Comparison of ENCODE assay signal across 20 cellular contexts in genomic region chr17:44356241-44356640, GRCh38.
"Had no signal": no experiment of that assay in that cellular context is flagged by ENCODE, and none has a peak within 500 bp of the region (broad histone marks: within the 10 kb centered on the region; RNA-seq: fewer than 3 reads in every experiment).

No MANE protein-coding gene starts in this region.

- H3K4me1 ChIP-seq: prostate gland had no signal

- ATAC-seq: activated CD4-positive, CD25-positive, alpha-beta regulatory T cell treated with anti-CD3 and anti-CD28 coated beads, Interleukin-2, amount 50 U/mL, for 24 hours; activated CD8-positive, alpha-beta T cell treated with anti-CD3 and anti-CD28 coated beads, Interleukin-2, amount 10 ng/mL, durations not matched to agents 7 days and 5 days; activated naive CD8-positive, alpha-beta T cell treated with anti-CD3 and anti-CD28 coated beads, Interleukin-2, amount 50 U/mL, for 24 hours; activated T-cell treated with anti-CD3 and anti-CD28 coated beads, Interleukin-2, amount 50 U/mL, for 4 hours; left lung had no signal

- H3K27me3 ChIP-seq: dorsolateral prefrontal cortex, right atrium auricular region had no signal

- H3K27ac ChIP-seq: left lung, prostate gland, right atrium auricular region, tibial artery had no signal

- H3K9me3 ChIP-seq: left lung, prostate gland, right atrium auricular region, tibial artery had no signal

- FAIRE-seq: colon, frontal cortex, kidney had no signal

- DNase-seq: activated CD4-positive, alpha-beta T cell treated with anti-CD3 and anti-CD28 coated beads, Interleukin-2, amount 10 ng/mL, durations not matched to agents 7 days and 5 days; activated CD8-positive, alpha-beta memory T cell treated with anti-CD3 and anti-CD28 coated beads, Interleukin-2, amount 50 U/mL, for 4 hours; activated CD8-positive, alpha-beta T cell treated with anti-CD3 and anti-CD28 coated beads, Interleukin-2, amount 10 ng/mL, durations not matched to agents 7 days and 5 days; activated naive CD4-positive, alpha-beta T cell treated with anti-CD3 and anti-CD28 coated beads for 36 hours; activated naive CD8-positive, alpha-beta T cell treated with anti-CD3 and anti-CD28 coated beads, Interleukin-2, amount 50 U/mL, for 24 hours; activated T-cell treated with anti-CD3 and anti-CD28 coated beads, Interleukin-2, amount 50 U/mL, for 4 hours; anterior cingulate cortex; caudate nucleus; dorsolateral prefrontal cortex; kidney; stimulated activated CD4-positive, alpha-beta T cell treated with anti-CD3 and anti-CD28 coated beads, Interleukin-2, amount 100 ng/mL, for 24 hours; stimulated activated naive CD4-positive, alpha-beta T cell treated with Interleukin-2 at 50 U/mL for 16 hours; T-helper 9 cell; tibial artery had no signal

- H3K4me3 ChIP-seq: dorsolateral prefrontal cortex, left lung, prostate gland, right atrium auricular region, tibial artery had no signal
